Comparison of ENCODE assay signal across 8 cellular contexts in the genomic region with DNA sequence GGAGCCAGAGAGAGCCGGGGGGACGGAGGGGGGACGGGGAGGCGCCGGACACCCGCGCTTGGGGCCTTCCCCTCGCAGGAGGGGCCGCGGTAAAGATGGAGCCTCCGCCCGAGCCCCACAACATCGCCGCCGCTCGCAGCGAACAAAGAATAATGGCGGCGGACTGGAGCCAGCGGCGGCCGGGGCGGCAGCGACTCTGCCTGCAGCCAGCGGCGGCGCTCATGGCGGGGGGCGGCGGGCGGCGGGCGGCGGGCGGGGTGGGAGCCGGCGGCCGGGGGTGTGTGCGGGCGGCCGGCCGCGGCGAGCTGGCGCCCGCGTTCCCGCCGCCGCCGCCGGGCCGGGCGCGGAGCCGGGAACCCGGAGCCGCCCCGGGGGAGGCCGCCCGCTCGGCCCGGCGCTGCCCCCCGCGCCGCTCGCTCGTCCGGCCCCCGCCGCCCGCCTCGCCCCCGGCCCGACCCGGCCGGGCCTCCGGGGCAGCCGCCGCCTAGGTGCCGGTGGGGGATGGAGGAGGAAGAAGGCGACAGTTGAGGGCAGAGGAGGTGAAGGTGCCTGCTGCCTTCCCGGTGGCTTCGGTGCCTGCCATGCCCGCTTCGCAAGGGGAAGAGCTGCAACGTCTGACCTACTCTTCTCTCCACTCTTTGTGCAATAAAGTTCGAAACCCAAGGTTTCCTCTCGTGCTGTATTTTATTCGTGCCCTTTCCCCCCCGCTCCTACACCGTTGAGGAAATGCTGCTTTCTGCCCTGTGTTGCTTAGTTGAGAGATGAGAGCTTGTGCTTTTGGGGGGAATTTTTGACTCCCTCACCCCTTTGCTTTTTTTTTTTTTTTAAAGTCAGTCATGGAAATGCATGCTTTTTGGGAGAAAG. TPM values are rescaled to one million over a fixed set of nuclear protein-coding genes. Genes with fewer than 3 reads are reported as not detected.
A peak's percentile ranks its signal among the peaks of the same experiment; 100 is the strongest.
DNase-seq lines count a peak whose midpoint lies in the region; ATAC-seq lines count a peak whose summit lies in the region.

No MANE protein-coding gene starts in this region.

- H3K27me3 ChIP-seq in effector memory CD4-positive, alpha-beta T cell (replicated peaks; ENCODE audit: control insufficient read depth, insufficient read depth, low read length, poor library complexity, severe bottlenecking): no peaks in the 10 kb centered on the region

- H3K9me3 Mint-ChIP-seq in activated CD4-positive, alpha-beta memory T cell treated with anti-CD3 and anti-CD28 coated beads, Interleukin-2, amount 10 ng/mL, durations not matched to agents 7 days and 5 days: no peaks in the 10 kb centered on the region
- H3K9me3 Mint-ChIP-seq in stimulated activated effector memory CD8-positive, alpha-beta T cell treated with anti-CD3 and anti-CD28 coated beads, Interleukin-12 subunit alpha, Interleukin-12 subunit beta, amount 100 ng/mL, for 72 hours: no peaks in the 10 kb centered on the region

- POLR2A ChIA-PET in activated CD4-positive, alpha-beta memory T cell treated with anti-CD3 and anti-CD28 coated beads, Interleukin-2, amount 10 ng/mL, durations not matched to agents 7 days and 5 days (lab: Charles Lee): interaction anchor here (0.6 to 10.7 kb wide), 44 partner anchors 8 to 1445 kb away, joined by 3 to 182 read pairs (median 4); a partner anchor contains a TSS

- peak overlapping the region; percentile 74 for H3K4me3 ChIP-seq in effector memory CD4-positive, alpha-beta T cell (ENCODE audit: insufficient read depth, low read depth, low read length, poor library complexity, severe bottlenecking)

- DNase-seq in NCI-H2227 treated with DMSO at 0.1 percent for 48 hours (lab: John Stamatoyannopoulos, UW) (peak; percentile 55), midbrain (lab: John Stamatoyannopoulos, UW) (peak; percentile 51), NCI-H2107 treated with DMSO at 0.1 percent for 48 hours (lab: John Stamatoyannopoulos, UW; ENCODE audit: unreplicated experiment) (no peak)
- DNase-seq in activated CD4-positive, alpha-beta memory T cell treated with anti-CD3 and anti-CD28 coated beads, Interleukin-2, amount 10 ng/mL, durations not matched to agents 7 days and 5 days: peak; percentile 62
- peak; percentile 38 to 47 (median 44) for DNase-seq in effector memory CD4-positive, alpha-beta T cell
- DNase-seq in stimulated activated effector memory CD8-positive, alpha-beta T cell treated with anti-CD3 and anti-CD28 coated beads, Interleukin-12 subunit alpha, Interleukin-12 subunit beta, amount 100 ng/mL, for 72 hours (ENCODE audit: low spot score in 2 of 2): peak; percentile 26 to 80

- no peaks in the 10 kb centered on the region for H3K9me3 ChIP-seq in ES-I3 (ENCODE audit: control insufficient read depth, insufficient read depth, low read length)
- H3K9me3 ChIP-seq in effector memory CD4-positive, alpha-beta T cell (ENCODE audit: control insufficient read depth, low read length): no peaks in the 10 kb centered on the region

- H3K36me3 ChIP-seq in ES-I3 (ENCODE audit: insufficient read depth, low read length): no peaks in the 10 kb centered on the region
- H3K36me3 ChIP-seq in effector memory CD4-positive, alpha-beta T cell (ENCODE audit: control insufficient read depth, insufficient read depth, low read length): no peaks in the 10 kb centered on the region

- H3K9ac ChIP-seq in ES-I3 (ENCODE audit: low read depth, low read length): peak overlapping the region; percentile 84

- peak; percentile 12 for ATAC-seq in HG02571 (IDR thresholded peaks at IDR 0.05; ENCODE audit: unreplicated experiment)
- ATAC-seq in stimulated activated effector memory CD8-positive, alpha-beta T cell treated with anti-CD3 and anti-CD28 coated beads, Interleukin-12 subunit alpha, Interleukin-12 subunit beta, amount 100 ng/mL, for 72 hours: peak; percentile 9

- peak overlapping the region; percentile 92 for H3K4me3 Mint-ChIP-seq in activated CD4-positive, alpha-beta memory T cell treated with anti-CD3 and anti-CD28 coated beads, Interleukin-2, amount 10 ng/mL, durations not matched to agents 7 days and 5 days
- peak overlapping the region; percentile 94 for H3K4me3 Mint-ChIP-seq in stimulated activated effector memory CD8-positive, alpha-beta T cell treated with anti-CD3 and anti-CD28 coated beads, Interleukin-12 subunit alpha, Interleukin-12 subunit beta, amount 100 ng/mL, for 72 hours

- peaks cover 62% of the 10 kb centered on the region for H3K4me1 Mint-ChIP-seq in activated CD4-positive, alpha-beta memory T cell treated with anti-CD3 and anti-CD28 coated beads, Interleukin-2, amount 10 ng/mL, durations not matched to agents 7 days and 5 days
- H3K4me1 Mint-ChIP-seq in stimulated activated effector memory CD8-positive, alpha-beta T cell treated with anti-CD3 and anti-CD28 coated beads, Interleukin-12 subunit alpha, Interleukin-12 subunit beta, amount 100 ng/mL, for 72 hours: peaks cover 49% of the 10 kb centered on the region

- peak overlapping the region; percentile 100 for H3K27ac ChIP-seq in effector memory CD4-positive, alpha-beta T cell (ENCODE audit: insufficient read depth, low read length, poor library complexity, severe bottlenecking)

- H3K27ac Mint-ChIP-seq in activated CD4-positive, alpha-beta memory T cell treated with anti-CD3 and anti-CD28 coated beads, Interleukin-2, amount 10 ng/mL, durations not matched to agents 7 days and 5 days: peak overlapping the region; percentile 99
- H3K27ac Mint-ChIP-seq in stimulated activated effector memory CD8-positive, alpha-beta T cell treated with anti-CD3 and anti-CD28 coated beads, Interleukin-12 subunit alpha, Interleukin-12 subunit beta, amount 100 ng/mL, for 72 hours: peak overlapping the region; percentile 100

- no peaks in the 10 kb centered on the region for H3K27me3 Mint-ChIP-seq in activated CD4-positive, alpha-beta memory T cell treated with anti-CD3 and anti-CD28 coated beads, Interleukin-2, amount 10 ng/mL, durations not matched to agents 7 days and 5 days

- CTCF ChIA-PET in activated CD4-positive, alpha-beta memory T cell treated with anti-CD3 and anti-CD28 coated beads, Interleukin-2, amount 10 ng/mL, durations not matched to agents 7 days and 5 days (lab: Charles Lee): interaction anchor here (0.7 to 2.4 kb wide), 11 partner anchors 9 to 510 kb away, joined by 3 to 37 read pairs (median 3); a partner anchor contains a TSS

- H3K36me3 Mint-ChIP-seq in activated CD4-positive, alpha-beta memory T cell treated with anti-CD3 and anti-CD28 coated beads, Interleukin-2, amount 10 ng/mL, durations not matched to agents 7 days and 5 days (ENCODE audit: low read depth): peaks cover 36% of the 10 kb centered on the region
- H3K36me3 Mint-ChIP-seq in stimulated activated effector memory CD8-positive, alpha-beta T cell treated with anti-CD3 and anti-CD28 coated beads, Interleukin-12 subunit alpha, Interleukin-12 subunit beta, amount 100 ng/mL, for 72 hours: peaks cover 75% of the 10 kb centered on the region

- H3K4me1 ChIP-seq in ES-I3 (ENCODE audit: insufficient read depth, low read length): peaks cover 8% of the 10 kb centered on the region; the same call in 1 of the 2 replicates
- H3K4me1 ChIP-seq in effector memory CD4-positive, alpha-beta T cell (ENCODE audit: control insufficient read depth, insufficient read depth, low read length, poor library complexity, severe bottlenecking): peaks cover 51% of the 10 kb centered on the region

RNA-seq across cellular contexts. Expression of a gene that starts 0.6 kb away (rescaled TPM):
- 10 to 100 TPM; 91.3 to 99.1 TPM for total RNA-seq in activated CD4-positive, alpha-beta memory T cell treated with anti-CD3 and anti-CD28 coated beads, Interleukin-2, amount 10 ng/mL, durations not matched to agents 7 days and 5 days
